In genomic region chr19:1446713-1447564, GRCh38 we compare ENCODE assay signal across 2 cellular contexts.
TF ChIP-seq lines count a peak whose summit lies in the region.

No MANE protein-coding gene starts in this region.

TF ChIP-seq in GM23338, 12 proteins besides CTCF, POLR2A, EP300 and RAD21:
- no peak for TF ChIP-seq ETS1 (IDR thresholded peaks at IDR 0.05)
- peak; percentile 20; the same call in 1 of the 2 replicates for TF ChIP-seq CREB1 (CRISPR knock-in tag; IDR thresholded peaks at IDR 0.05; ENCODE audit: low read depth)
- TF ChIP-seq REST (IDR thresholded peaks at IDR 0.05; ENCODE audit: unreplicated experiment) = peak; percentile 99

TF ChIP-seq in K562, 482 proteins besides CTCF, POLR2A, EP300 and RAD21 (continues in another document):
- no peak for TF ChIP-seq NFYB (IDR thresholded peaks at IDR 0.05; ENCODE audit: extremely low read depth, insufficient read length)
- no peak for TF ChIP-seq BRCA1 (IDR thresholded peaks at IDR 0.05)
- TF ChIP-seq BRCA1 (CRISPR knock-in tag; IDR thresholded peaks at IDR 0.05) = no peak
- no peak for TF ChIP-seq TCF7 (IDR thresholded peaks at IDR 0.05; ENCODE audit: borderline replicate concordance)
- TF ChIP-seq BRD4 (IDR thresholded peaks at IDR 0.05) = no peak
- TF ChIP-seq ELK1 (CRISPR knock-in tag; IDR thresholded peaks at IDR 0.05) = no peak
- TF ChIP-seq TSHZ1 (CRISPR knock-in tag; IDR thresholded peaks at IDR 0.05) = no peak
- TF ChIP-seq PHB (CRISPR knock-in tag; IDR thresholded peaks at IDR 0.05) = no peak
- TF ChIP-seq SRSF3 (IDR thresholded peaks at IDR 0.05; ENCODE audit: insufficient read depth, low read length) = no peak
- TF ChIP-seq AFF4 (CRISPR knock-in tag; IDR thresholded peaks at IDR 0.05) = peak; percentile 78; the same call in 1 of the 2 replicates
- no peak for TF ChIP-seq ZNF274 (IDR thresholded peaks at IDR 0.05; ENCODE audit: borderline replicate concordance, low read depth, low read length)
- no peak for TF ChIP-seq ATF1 (CRISPR knock-in tag; IDR thresholded peaks at IDR 0.05)
- no peak; the same call in 1 of the 2 replicates for TF ChIP-seq ATF1 (tag; IDR thresholded peaks at IDR 0.05)
- no peak for TF ChIP-seq ZC3H11A (IDR thresholded peaks at IDR 0.05; ENCODE audit: low read depth, low read length)
- no peak for TF ChIP-seq CREB3L1 (IDR thresholded peaks at IDR 0.05; ENCODE audit: borderline replicate concordance, low read depth)
- no peak for TF ChIP-seq ZNF143 (CRISPR knock-in tag; IDR thresholded peaks at IDR 0.05)
- no peak for TF ChIP-seq BHLHE40 (IDR thresholded peaks at IDR 0.05; ENCODE audit: low read length)
- peak in 1 of 2 experiments; percentile 65; a peak in 2 of 4 replicates for TF ChIP-seq HDAC1 (IDR thresholded peaks at IDR 0.05)
- no peak for TF ChIP-seq MGA (IDR thresholded peaks at IDR 0.05)
- TF ChIP-seq ZNF507 (tag; conservative IDR thresholded peaks at IDR 0.05) = no peak
- TF ChIP-seq NEUROD1 (IDR thresholded peaks at IDR 0.05; ENCODE audit: borderline replicate concordance, low read depth, low read length, partially characterized antibody) = no peak
- no peak for TF ChIP-seq ZNF583 (CRISPR knock-in tag; IDR thresholded peaks at IDR 0.05)
- TF ChIP-seq ZBTB34 (CRISPR knock-in tag; IDR thresholded peaks at IDR 0.05) = no peak
- TF ChIP-seq SNRNP70 (optimal IDR thresholded peaks at IDR 0.05; ENCODE audit: low read depth, low read length) = no peak
- TF ChIP-seq TAF7 (tag; IDR thresholded peaks at IDR 0.05) = no peak
- no peak for TF ChIP-seq TRIM28 (IDR thresholded peaks at IDR 0.05)
- TF ChIP-seq ZNF24 (IDR thresholded peaks at IDR 0.05) = no peak
- 0 out of 2 replicates have a peak, but pooled peaks have one; percentile 21 for TF ChIP-seq CBFB (CRISPR knock-in tag; IDR thresholded peaks at IDR 0.05)
- TF ChIP-seq KDM2B (CRISPR knock-in tag; IDR thresholded peaks at IDR 0.05) = peak; percentile 80
- TF ChIP-seq CBX1 (IDR thresholded peaks at IDR 0.05; ENCODE audit: low read depth) = no peak
- TF ChIP-seq MAZ (CRISPR knock-in tag; conservative IDR thresholded peaks at IDR 0.05 in 1 of 2, IDR thresholded peaks at IDR 0.05 in 1 of 2) = peak; percentile 70 to 89
- TF ChIP-seq RBM17 (IDR thresholded peaks at IDR 0.05; ENCODE audit: borderline replicate concordance, low read depth, low read length) = no peak
- 0 out of 2 replicates have a peak, but pooled peaks have one; percentile 12 for TF ChIP-seq E2F4 (CRISPR knock-in tag; IDR thresholded peaks at IDR 0.05; ENCODE audit: low read depth)
- TF ChIP-seq KLF10 (CRISPR knock-in tag; IDR thresholded peaks at IDR 0.05) = no peak
- no peak for TF ChIP-seq PHTF2 (CRISPR knock-in tag; IDR thresholded peaks at IDR 0.05)
- no peak for TF ChIP-seq PHB2 (IDR thresholded peaks at IDR 0.05; ENCODE audit: low read depth)
